3 cellular contexts compared by ENCODE assay signal in the genomic region with DNA sequence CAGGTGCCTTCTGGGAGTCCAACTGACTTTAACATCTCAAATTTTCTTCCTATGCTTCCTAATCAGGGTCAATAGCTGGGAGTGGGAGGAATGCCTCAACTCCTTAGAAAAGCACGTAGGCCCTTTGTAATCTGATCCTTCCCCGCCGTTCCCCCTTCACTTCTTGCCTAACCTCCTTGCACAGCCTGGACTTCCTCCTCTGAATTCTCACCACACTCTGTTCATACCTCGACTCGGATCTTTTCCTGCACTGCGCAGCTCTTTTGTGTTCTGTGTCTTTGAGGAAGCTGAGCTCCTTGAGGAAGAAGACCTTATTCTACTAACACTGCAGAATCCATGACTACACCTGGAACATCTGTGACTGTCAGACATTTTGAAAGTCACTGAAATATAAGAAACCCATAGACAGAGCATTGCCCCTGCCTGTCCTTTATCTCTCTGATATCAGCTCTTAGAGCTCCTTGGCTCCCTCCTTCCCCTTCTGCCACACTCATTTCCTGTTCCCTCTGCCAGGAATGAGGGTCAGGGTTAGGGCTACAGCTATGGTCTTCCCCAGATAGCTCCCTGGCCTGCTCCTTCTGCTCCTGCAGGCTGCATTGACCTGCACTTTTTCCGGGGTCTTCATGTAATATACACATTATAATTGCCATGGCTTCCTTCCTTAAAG.
TF ChIP-seq lines count a peak whose summit lies in the region.

No MANE protein-coding gene starts in this region.

TF ChIP-seq in SK-N-SH, 30 proteins besides CTCF, POLR2A, EP300 and RAD21:
- TF ChIP-seq JUND (IDR thresholded peaks at IDR 0.05) (no peak), SMC3 (IDR thresholded peaks at IDR 0.05; ENCODE audit: low read depth, low read length) (no peak), RXRA (IDR thresholded peaks at IDR 0.05; ENCODE audit: borderline replicate concordance, low read depth) (no peak)

TF ChIP-seq in SK-N-SH treated with all-trans-retinoic acid at 6 μM for 48 hours, 23 proteins besides CTCF, POLR2A, EP300 and RAD21:
- no peak for TF ChIP-seq BACH2 (CRISPR knock-in tag; IDR thresholded peaks at IDR 0.05; ENCODE audit: borderline replicate concordance)
- TF ChIP-seq RARB (CRISPR knock-in tag; IDR thresholded peaks at IDR 0.05) = no peak
- no peak for TF ChIP-seq ZNF8 (CRISPR knock-in tag; IDR thresholded peaks at IDR 0.05)
- TF ChIP-seq ZFP3 (CRISPR knock-in tag; IDR thresholded peaks at IDR 0.05) = no peak
- TF ChIP-seq, protein P1, sequence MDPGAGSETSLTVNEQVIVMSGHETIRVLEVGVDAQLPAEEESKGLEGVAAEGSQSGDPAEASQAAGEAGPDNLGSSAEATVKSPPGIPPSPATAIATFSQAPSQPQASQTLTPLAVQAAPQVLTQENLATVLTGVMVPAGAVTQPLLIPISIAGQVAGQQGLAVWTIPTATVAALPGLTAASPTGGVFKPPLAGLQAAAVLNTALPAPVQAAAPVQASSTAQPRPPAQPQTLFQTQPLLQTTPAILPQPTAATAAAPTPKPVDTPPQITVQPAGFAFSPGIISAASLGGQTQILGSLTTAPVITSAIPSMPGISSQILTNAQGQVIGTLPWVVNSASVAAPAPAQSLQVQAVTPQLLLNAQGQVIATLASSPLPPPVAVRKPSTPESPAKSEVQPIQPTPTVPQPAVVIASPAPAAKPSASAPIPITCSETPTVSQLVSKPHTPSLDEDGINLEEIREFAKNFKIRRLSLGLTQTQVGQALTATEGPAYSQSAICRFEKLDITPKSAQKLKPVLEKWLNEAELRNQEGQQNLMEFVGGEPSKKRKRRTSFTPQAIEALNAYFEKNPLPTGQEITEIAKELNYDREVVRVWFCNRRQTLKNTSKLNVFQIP (CRISPR knock-in tag; IDR thresholded peaks at IDR 0.05; ENCODE audit: borderline replicate concordance, low read depth) = no peak
- TF ChIP-seq ISL1 (CRISPR knock-in tag; IDR thresholded peaks at IDR 0.05) = no peak

TF ChIP-seq in H1, 55 proteins besides CTCF, POLR2A, EP300 and RAD21:
- TF ChIP-seq RXRA (IDR thresholded peaks at IDR 0.05; ENCODE audit: insufficient read depth, low read depth, low read length) (no peak), CEBPB (IDR thresholded peaks at IDR 0.05; ENCODE audit: low read depth, low read length) (peak; percentile 33; the same call in 1 of the 2 replicates)
